ENCODE assay signal across 14 cellular contexts in genomic region chr1:230679131-230679530, GRCh38.
A peak's percentile ranks its signal among the peaks of the same experiment; 100 is the strongest.
DNase-seq lines count a peak whose midpoint lies in the region; ATAC-seq and TF ChIP-seq lines count a peak whose summit lies in the region.
"Had no signal": no experiment of that assay in that cellular context is flagged by ENCODE, and none has a peak within 500 bp of the region (broad histone marks: within the 10 kb centered on the region; RNA-seq: fewer than 3 reads in every experiment).

No MANE protein-coding gene starts in this region.

- peak overlapping the region; percentile 56 for H3K27ac ChIP-seq in caudate nucleus (ENCODE audit: low read depth, low read length)
- H3K27ac ChIP-seq: A549, GM23248 had no signal

- H3K4me3 Mint-ChIP-seq in stimulated activated naive CD8-positive, alpha-beta T cell treated with anti-CD3 and anti-CD28 coated beads, Interleukin-15, Interleukin-2, amounts not matched to agents 100 ng/mL and 50 ng/mL, for 24 hours = no peak overlapping the region
- no peak overlapping the region for H3K4me3 Mint-ChIP-seq in nephron
- H3K4me3 Mint-ChIP-seq: CD8-positive, alpha-beta memory T cell had no signal

- no peak for TF ChIP-seq CTCF in nephron (IDR thresholded peaks at IDR 0.05; ENCODE audit: unreplicated experiment in 3 of 3)

- H3K9me3 Mint-ChIP-seq in stimulated activated naive CD8-positive, alpha-beta T cell treated with anti-CD3 and anti-CD28 coated beads, Interleukin-15, Interleukin-2, amounts not matched to agents 100 ng/mL and 50 ng/mL, for 24 hours = no peaks in the 10 kb centered on the region
- peaks cover 14% of the 10 kb centered on the region for H3K9me3 Mint-ChIP-seq in nephron
- H3K9me3 Mint-ChIP-seq: CD8-positive, alpha-beta memory T cell had no signal

- peak overlapping the region; percentile 53 for H3K27ac Mint-ChIP-seq in stimulated activated naive CD8-positive, alpha-beta T cell treated with anti-CD3 and anti-CD28 coated beads, Interleukin-15, Interleukin-2, amounts not matched to agents 100 ng/mL and 50 ng/mL, for 24 hours
- H3K27ac Mint-ChIP-seq in nephron = peak overlapping the region in 2 of 3 experiments; percentile 59 to 84

- peaks cover 69% of the 10 kb centered on the region for H3K36me3 Mint-ChIP-seq in stimulated activated naive CD8-positive, alpha-beta T cell treated with anti-CD3 and anti-CD28 coated beads, Interleukin-15, Interleukin-2, amounts not matched to agents 100 ng/mL and 50 ng/mL, for 24 hours (ENCODE audit: low read depth)
- H3K36me3 Mint-ChIP-seq in nephron (ENCODE audit: low read depth) = peaks cover 67% of the 10 kb centered on the region

- no peak for DNase-seq in stimulated activated naive CD8-positive, alpha-beta T cell treated with anti-CD3 and anti-CD28 coated beads, Interleukin-15, Interleukin-2, amounts not matched to agents 100 U/mL and 50 U/mL, for 24 hours
- DNase-seq in caudate nucleus (lab: John Stamatoyannopoulos, UW) (peak in 5 of 61 donors; percentile 13 to 70 (median 30)), GDM1 (lab: John Stamatoyannopoulos, UW) (no peak), SW 1271 (lab: John Stamatoyannopoulos, UW) (no peak)
- DNase-seq: Caco-2; CD8-positive, alpha-beta memory T cell; DND-41; GF-D8; GM23248 had no signal

- peaks cover 4% of the 10 kb centered on the region for H3K4me1 Mint-ChIP-seq in stimulated activated naive CD8-positive, alpha-beta T cell treated with anti-CD3 and anti-CD28 coated beads, Interleukin-15, Interleukin-2, amounts not matched to agents 100 ng/mL and 50 ng/mL, for 24 hours (ENCODE audit: low read depth)
- peaks cover 41% of the 10 kb centered on the region for H3K4me1 Mint-ChIP-seq in nephron

- ATAC-seq in stimulated activated naive CD8-positive, alpha-beta T cell treated with anti-CD3 and anti-CD28 coated beads, Interleukin-15, Interleukin-2, amounts not matched to agents 100 U/mL and 50 U/mL, for 24 hours = no peak
- ATAC-seq in GM21619 (IDR thresholded peaks at IDR 0.05; ENCODE audit: unreplicated experiment) = no peak
- ATAC-seq: A549, HCT116 had no signal

- no peaks in the 10 kb centered on the region for H3K27me3 Mint-ChIP-seq in stimulated activated naive CD8-positive, alpha-beta T cell treated with anti-CD3 and anti-CD28 coated beads, Interleukin-15, Interleukin-2, amounts not matched to agents 100 ng/mL and 50 ng/mL, for 24 hours
- H3K27me3 Mint-ChIP-seq in nephron (ENCODE audit: low read depth) = no peaks in the 10 kb centered on the region
- H3K27me3 Mint-ChIP-seq: CD8-positive, alpha-beta memory T cell had no signal
